In the genomic region with DNA sequence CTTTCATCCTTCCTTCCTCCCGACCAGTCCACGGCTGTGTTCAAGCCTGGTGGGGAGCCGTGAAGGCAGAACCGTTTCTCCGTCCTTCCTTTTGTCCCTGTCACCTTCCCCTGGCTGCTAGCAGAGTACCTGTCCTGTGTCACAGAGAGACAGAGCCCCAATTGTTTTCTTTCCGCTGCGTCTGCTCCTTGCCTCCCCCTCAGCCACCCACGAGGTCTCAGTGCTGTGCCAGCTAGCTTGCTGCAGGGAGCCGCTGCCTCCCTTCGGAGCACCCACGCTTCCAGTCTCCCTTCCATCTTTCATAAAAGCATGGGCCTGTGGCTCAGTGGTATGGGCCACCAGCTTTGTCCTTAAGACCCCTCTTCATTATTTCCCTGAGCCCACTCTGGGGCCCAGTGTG, we compare ENCODE assay signal across 11 cellular contexts.
DNase-seq lines count a peak whose midpoint lies in the region; ATAC-seq and TF ChIP-seq lines count a peak whose summit lies in the region.
"Had no signal": no experiment of that assay in that cellular context is flagged by ENCODE, and none has a peak within 500 bp of the region (broad histone marks: within the 10 kb centered on the region; RNA-seq: fewer than 3 reads in every experiment).

No MANE protein-coding gene starts in this region.

- POLR2A ChIA-PET in HEK293 (lab: Yijun Ruan, JAX) = no interaction called here

- CTCF ChIA-PET in HEK293 (lab: Yijun Ruan, JAX) = no interaction called here

- no peak overlapping the region for H2AFZ ChIP-seq in osteoblast (ENCODE audit: low read length)

- peaks cover 96% of the 10 kb centered on the region for H3K79me2 ChIP-seq in osteoblast (ENCODE audit: insufficient read depth, low read length)

- H3K4me2 ChIP-seq in osteoblast (ENCODE audit: insufficient read depth, low read length) = no peak overlapping the region

- H3K36me3 ChIP-seq in HEK293 (ENCODE audit: control insufficient read depth in 2 of 2, insufficient read depth in 1 of 2, low read length in 2 of 2) (peaks cover 0 to 40% of the 10 kb centered on the region in 2 experiments; a peak in 1 of 3 replicates), osteoblast (ENCODE audit: insufficient read depth, low read length) (peaks cover 41% of the 10 kb centered on the region), WERI-Rb-1 (peaks cover 17% of the 10 kb centered on the region)

- peak; percentile 81 for DNase-seq in Ammon's horn (ENCODE audit: low spot score)
- DNase-seq in globus pallidus (ENCODE audit: low spot score) = peak; percentile 65
- no peak for DNase-seq in osteoblast (ENCODE audit: insufficient read length, low spot score, missing footprints)
- DNase-seq in ureter (ENCODE audit: low spot score) = no peak
- DNase-seq in mesenteric fat pad (ENCODE audit: low spot score) = no peak
- no peak for DNase-seq in WERI-Rb-1
- DNase-seq: activated CD8-positive, alpha-beta memory T cell treated with anti-CD3 and anti-CD28 coated beads, Interleukin-2, amount 50 U/mL, for 48 hours; NCI-H1048; stimulated activated CD4-positive, alpha-beta T cell treated with anti-CD3 and anti-CD28 coated beads, Interleukin-15, amount 100 ng/mL, for 24 hours had no signal

- H3K4me3 ChIP-seq in HEK293 (ENCODE audit: low read depth, low read length) (no peak overlapping the region), osteoblast (ENCODE audit: insufficient read depth, low read length) (no peak overlapping the region), WERI-Rb-1 (ENCODE audit: low read depth, low read length) (no peak overlapping the region)

- H3K4me1 ChIP-seq in HEK293 (ENCODE audit: control insufficient read depth, insufficient read depth, low read length) (peaks cover 6% of the 10 kb centered on the region), osteoblast (ENCODE audit: insufficient read depth, low read length) (peaks cover 21% of the 10 kb centered on the region)

- peaks cover 83% of the 10 kb centered on the region for H4K20me1 ChIP-seq in osteoblast (ENCODE audit: insufficient read depth, low read length)

- no peaks in the 10 kb centered on the region for H3K27me3 ChIP-seq in osteoblast (ENCODE audit: insufficient read depth, low read length)
- no peaks in the 10 kb centered on the region for H3K27me3 ChIP-seq in WERI-Rb-1 (ENCODE audit: insufficient read depth, low read depth, severe bottlenecking)

- H3K9me3 ChIP-seq in HEK293 (ENCODE audit: control insufficient read depth, insufficient read depth, low read depth, low read length) (no peaks in the 10 kb centered on the region), osteoblast (ENCODE audit: low read depth, low read length) (no peaks in the 10 kb centered on the region), WERI-Rb-1 (ENCODE audit: severe bottlenecking) (no peaks in the 10 kb centered on the region)

- H3K27ac ChIP-seq in HEK293 (ENCODE audit: extremely low read depth, low read depth, low read length) = no peak overlapping the region
- H3K27ac ChIP-seq in osteoblast (ENCODE audit: low read depth, low read length) = peak overlapping the region; percentile 10
- no peak overlapping the region for H3K27ac ChIP-seq in WERI-Rb-1

- no peak for ATAC-seq in SK-N-SH treated with all-trans-retinoic acid at 6 μM for 48 hours

- TF ChIP-seq CTCF in HEK293 (tag by site-specific recombination; IDR thresholded peaks at IDR 0.05) = no peak
- no peak for TF ChIP-seq CTCF in osteoblast (IDR thresholded peaks at IDR 0.05; ENCODE audit: extremely low read depth, low read depth, low read length)
- no peak for TF ChIP-seq CTCF in WERI-Rb-1 (IDR thresholded peaks at IDR 0.05; ENCODE audit: low read depth, low read length)

TF ChIP-seq in HEK293, 187 proteins besides CTCF, POLR2A, EP300 and RAD21:
- TF ChIP-seq ZNF561 (tag by site-specific recombination; IDR thresholded peaks at IDR 0.05; ENCODE audit: borderline replicate concordance) (no peak), EGR2 (tag by site-specific recombination; IDR thresholded peaks at IDR 0.05; ENCODE audit: low read depth) (peak; percentile 94), ZFHX2 (tag by site-specific recombination; conservative IDR thresholded peaks at IDR 0.05) (peak; percentile 90)

TF ChIP-seq in SK-N-SH treated with all-trans-retinoic acid at 6 μM for 48 hours, 23 proteins besides CTCF, POLR2A, EP300 and RAD21:
- TF ChIP-seq OSR1 (CRISPR knock-in tag; IDR thresholded peaks at IDR 0.05) (no peak), CSDC2 (CRISPR knock-in tag; IDR thresholded peaks at IDR 0.05) (no peak), SNAI2 (CRISPR knock-in tag; IDR thresholded peaks at IDR 0.05) (no peak), ARNTL (CRISPR knock-in tag; IDR thresholded peaks at IDR 0.05; ENCODE audit: borderline replicate concordance, low read depth) (no peak), RARB (CRISPR knock-in tag; IDR thresholded peaks at IDR 0.05) (no peak), ZC3H10 (CRISPR knock-in tag; IDR thresholded peaks at IDR 0.05) (no peak), ZNF565 (CRISPR knock-in tag; conservative IDR thresholded peaks at IDR 0.05; ENCODE audit: low read depth) (no peak), ZFP3 (CRISPR knock-in tag; IDR thresholded peaks at IDR 0.05) (no peak), ZNF70 (CRISPR knock-in tag; IDR thresholded peaks at IDR 0.05) (no peak), ESRRG (CRISPR knock-in tag; IDR thresholded peaks at IDR 0.05) (no peak), ZFP30 (CRISPR knock-in tag; IDR thresholded peaks at IDR 0.05) (no peak), TCF4 (CRISPR knock-in tag; IDR thresholded peaks at IDR 0.05; ENCODE audit: borderline replicate concordance) (no peak), ISL1 (CRISPR knock-in tag; IDR thresholded peaks at IDR 0.05) (no peak), TOX (CRISPR knock-in tag; IDR thresholded peaks at IDR 0.05; ENCODE audit: borderline replicate concordance) (no peak), PPARA (CRISPR knock-in tag; IDR thresholded peaks at IDR 0.05; ENCODE audit: borderline replicate concordance) (no peak), GLIS3 (CRISPR knock-in tag; IDR thresholded peaks at IDR 0.05) (no peak)
- TF ChIP-seq, protein P1, sequence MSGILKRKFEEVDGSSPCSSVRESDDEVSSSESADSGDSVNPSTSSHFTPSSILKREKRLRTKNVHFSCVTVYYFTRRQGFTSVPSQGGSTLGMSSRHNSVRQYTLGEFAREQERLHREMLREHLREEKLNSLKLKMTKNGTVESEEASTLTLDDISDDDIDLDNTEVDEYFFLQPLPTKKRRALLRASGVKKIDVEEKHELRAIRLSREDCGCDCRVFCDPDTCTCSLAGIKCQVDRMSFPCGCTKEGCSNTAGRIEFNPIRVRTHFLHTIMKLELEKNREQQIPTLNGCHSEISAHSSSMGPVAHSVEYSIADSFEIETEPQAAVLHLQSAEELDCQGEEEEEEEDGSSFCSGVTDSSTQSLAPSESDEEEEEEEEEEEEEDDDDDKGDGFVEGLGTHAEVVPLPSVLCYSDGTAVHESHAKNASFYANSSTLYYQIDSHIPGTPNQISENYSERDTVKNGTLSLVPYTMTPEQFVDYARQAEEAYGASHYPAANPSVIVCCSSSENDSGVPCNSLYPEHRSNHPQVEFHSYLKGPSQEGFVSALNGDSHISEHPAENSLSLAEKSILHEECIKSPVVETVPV (CRISPR knock-in tag; IDR thresholded peaks at IDR 0.05) = no peak
- TF ChIP-seq, protein P2, sequence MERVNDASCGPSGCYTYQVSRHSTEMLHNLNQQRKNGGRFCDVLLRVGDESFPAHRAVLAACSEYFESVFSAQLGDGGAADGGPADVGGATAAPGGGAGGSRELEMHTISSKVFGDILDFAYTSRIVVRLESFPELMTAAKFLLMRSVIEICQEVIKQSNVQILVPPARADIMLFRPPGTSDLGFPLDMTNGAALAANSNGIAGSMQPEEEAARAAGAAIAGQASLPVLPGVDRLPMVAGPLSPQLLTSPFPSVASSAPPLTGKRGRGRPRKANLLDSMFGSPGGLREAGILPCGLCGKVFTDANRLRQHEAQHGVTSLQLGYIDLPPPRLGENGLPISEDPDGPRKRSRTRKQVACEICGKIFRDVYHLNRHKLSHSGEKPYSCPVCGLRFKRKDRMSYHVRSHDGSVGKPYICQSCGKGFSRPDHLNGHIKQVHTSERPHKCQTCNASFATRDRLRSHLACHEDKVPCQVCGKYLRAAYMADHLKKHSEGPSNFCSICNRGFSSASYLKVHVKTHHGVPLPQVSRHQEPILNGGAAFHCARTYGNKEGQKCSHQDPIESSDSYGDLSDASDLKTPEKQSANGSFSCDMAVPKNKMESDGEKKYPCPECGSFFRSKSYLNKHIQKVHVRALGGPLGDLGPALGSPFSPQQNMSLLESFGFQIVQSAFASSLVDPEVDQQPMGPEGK (CRISPR knock-in tag; IDR thresholded peaks at IDR 0.05; ENCODE audit: borderline replicate concordance) = no peak
- TF ChIP-seq, protein P3, sequence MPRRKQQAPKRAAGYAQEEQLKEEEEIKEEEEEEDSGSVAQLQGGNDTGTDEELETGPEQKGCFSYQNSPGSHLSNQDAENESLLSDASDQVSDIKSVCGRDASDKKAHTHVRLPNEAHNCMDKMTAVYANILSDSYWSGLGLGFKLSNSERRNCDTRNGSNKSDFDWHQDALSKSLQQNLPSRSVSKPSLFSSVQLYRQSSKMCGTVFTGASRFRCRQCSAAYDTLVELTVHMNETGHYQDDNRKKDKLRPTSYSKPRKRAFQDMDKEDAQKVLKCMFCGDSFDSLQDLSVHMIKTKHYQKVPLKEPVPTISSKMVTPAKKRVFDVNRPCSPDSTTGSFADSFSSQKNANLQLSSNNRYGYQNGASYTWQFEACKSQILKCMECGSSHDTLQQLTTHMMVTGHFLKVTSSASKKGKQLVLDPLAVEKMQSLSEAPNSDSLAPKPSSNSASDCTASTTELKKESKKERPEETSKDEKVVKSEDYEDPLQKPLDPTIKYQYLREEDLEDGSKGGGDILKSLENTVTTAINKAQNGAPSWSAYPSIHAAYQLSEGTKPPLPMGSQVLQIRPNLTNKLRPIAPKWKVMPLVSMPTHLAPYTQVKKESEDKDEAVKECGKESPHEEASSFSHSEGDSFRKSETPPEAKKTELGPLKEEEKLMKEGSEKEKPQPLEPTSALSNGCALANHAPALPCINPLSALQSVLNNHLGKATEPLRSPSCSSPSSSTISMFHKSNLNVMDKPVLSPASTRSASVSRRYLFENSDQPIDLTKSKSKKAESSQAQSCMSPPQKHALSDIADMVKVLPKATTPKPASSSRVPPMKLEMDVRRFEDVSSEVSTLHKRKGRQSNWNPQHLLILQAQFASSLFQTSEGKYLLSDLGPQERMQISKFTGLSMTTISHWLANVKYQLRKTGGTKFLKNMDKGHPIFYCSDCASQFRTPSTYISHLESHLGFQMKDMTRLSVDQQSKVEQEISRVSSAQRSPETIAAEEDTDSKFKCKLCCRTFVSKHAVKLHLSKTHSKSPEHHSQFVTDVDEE (CRISPR knock-in tag; IDR thresholded peaks at IDR 0.05) = no peak

Comparison
In these comparisons a context has a peak if more than half of its experiments do, and no peak if none do; other contexts are left out.
1. DNase-seq: peak in Ammon's horn (single experiment) and globus pallidus (single experiment); none in osteoblast (single experiment), ureter (single experiment), mesenteric fat pad (single experiment) and WERI-Rb-1 (single experiment).